19 cellular contexts compared by ENCODE assay signal in the genomic region with DNA sequence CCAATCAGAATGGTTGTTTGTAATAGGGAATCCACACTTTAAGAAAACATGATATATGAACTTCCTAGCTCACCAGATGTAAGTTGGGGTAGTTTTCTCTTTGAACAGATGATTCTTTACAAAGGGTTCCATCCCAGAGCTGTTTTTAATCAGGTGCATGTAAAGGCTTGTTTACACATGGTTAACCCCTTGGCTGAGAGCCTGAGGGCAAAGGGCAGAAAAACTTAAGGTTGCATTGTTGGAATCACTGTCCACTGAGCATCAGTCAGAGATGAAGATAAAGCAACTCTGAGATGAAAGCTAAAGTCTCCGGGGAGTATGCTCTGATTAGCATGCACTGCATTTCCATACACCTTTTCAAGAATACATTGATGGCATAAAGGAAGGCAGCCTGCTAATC.
DNase-seq lines count a peak whose midpoint lies in the region; TF ChIP-seq lines count a peak whose summit lies in the region.
"Had no signal": no experiment of that assay in that cellular context is flagged by ENCODE, and none has a peak within 500 bp of the region (broad histone marks: within the 10 kb centered on the region; RNA-seq: fewer than 3 reads in every experiment).

No MANE protein-coding gene starts in this region.

- intact Hi-C loops in esophagus muscularis mucosa (cut with DNase I) = no loop called here

- TF ChIP-seq EP300 in esophagus muscularis mucosa (IDR thresholded peaks at IDR 0.05) = no peak

- in situ Hi-C loops in Caki2 (cut with HindIII; ENCODE audit: low pct_unique_long_range_greater_than_20kb, low sequenced_read_pairs) = no loop called here

- no peaks in the 10 kb centered on the region for H3K36me3 ChIP-seq in liver (ENCODE audit: control insufficient read depth in 4 of 4, insufficient read depth in 3 of 4, low read depth in 1 of 4, low read length in 3 of 4)
- no peaks in the 10 kb centered on the region for H3K36me3 ChIP-seq in esophagus muscularis mucosa
- H3K36me3 ChIP-seq: BE2C; BLaER1 treated with 17β-estradiol and CSF1 and Interleukin-3, amounts not matched to agents 10 nM and 100 nM; HAP-1 had no signal

- no peaks in the 10 kb centered on the region for H3K9me3 ChIP-seq in liver (ENCODE audit: control insufficient read depth in 4 of 4, low read length in 3 of 4)
- H3K9me3 ChIP-seq in esophagus muscularis mucosa = no peaks in the 10 kb centered on the region
- H3K9me3 ChIP-seq: A549; BE2C; BLaER1 treated with 17β-estradiol and CSF1 and Interleukin-3, amounts not matched to agents 10 nM and 100 nM; HAP-1 had no signal

- H3K4me3 ChIP-seq in liver (ENCODE audit: low read depth in 1 of 3, low read length in 3 of 3) = no peak overlapping the region
- H3K4me3 ChIP-seq in esophagus muscularis mucosa = no peak overlapping the region
- H3K4me3 ChIP-seq: A549; BLaER1 treated with 17β-estradiol and CSF1 and Interleukin-3, amounts not matched to agents 10 nM and 100 nM; HAP-1 had no signal

- H3K27ac ChIP-seq in liver (ENCODE audit: low read depth in 1 of 2, low read length in 2 of 2) = no peak overlapping the region
- H3K27ac ChIP-seq in esophagus muscularis mucosa (replicated peaks in 1 of 4) = no peak overlapping the region
- H3K27ac ChIP-seq: A549; BLaER1 treated with 17β-estradiol and CSF1 and Interleukin-3, amounts not matched to agents 10 nM and 100 nM had no signal

- 24% methylated on average over 1 of the region's 1 CpG for WGBS in liver
- WGBS in esophagus muscularis mucosa = 69% methylated on average over 1 of the region's 1 CpG

- TF ChIP-seq RAD21 in liver (IDR thresholded peaks at IDR 0.05) = no peak

- H3K4me1 ChIP-seq in liver (ENCODE audit: control insufficient read depth in 4 of 4, insufficient read depth in 4 of 4, low read length in 3 of 4) = no peaks in the 10 kb centered on the region
- H3K4me1 ChIP-seq in esophagus muscularis mucosa = no peaks in the 10 kb centered on the region
- H3K4me1 ChIP-seq: A549; BE2C; BLaER1 treated with 17β-estradiol and CSF1 and Interleukin-3, amounts not matched to agents 10 nM and 100 nM; HAP-1 had no signal

- H3K27me3 ChIP-seq in liver (ENCODE audit: control insufficient read depth in 4 of 4, insufficient read depth in 4 of 4, low read length in 3 of 4) (no peaks in the 10 kb centered on the region), esophagus muscularis mucosa (no peaks in the 10 kb centered on the region)
- H3K27me3 ChIP-seq: BE2C; BLaER1 treated with 17β-estradiol and CSF1 and Interleukin-3, amounts not matched to agents 10 nM and 100 nM had no signal

- TF ChIP-seq CTCF in liver (IDR thresholded peaks at IDR 0.05; ENCODE audit: low read depth, low read length, missing input control) (no peak), esophagus muscularis mucosa (IDR thresholded peaks at IDR 0.05) (no peak)

- DNase-seq in Caki2 (ENCODE audit: low read depth) (peak; percentile 5), kidney tubule cell (ENCODE audit: low spot score) (peak; percentile 23), esophagus muscularis mucosa (ENCODE audit: extremely low spot score) (no peak), amniotic stem cell (lab: John Stamatoyannopoulos, UW) (no peak), NCI-H2227 treated with DMSO at 0.1 percent for 48 hours (lab: John Stamatoyannopoulos, UW) (no peak)
- DNase-seq: 8988T; ACHN; AML-193; BE2C; CD4-positive, alpha-beta T cell; CD8-positive, alpha-beta memory T cell; DMS153; DND-41; GOT3; HFFc6 had no signal

- no peak overlapping the region for H3K9ac ChIP-seq in liver (ENCODE audit: low read depth in 1 of 2, low read length in 2 of 2)
- H3K9ac ChIP-seq: BLaER1 treated with 17β-estradiol and CSF1 and Interleukin-3, amounts not matched to agents 10 nM and 100 nM had no signal

- TF ChIP-seq POLR2A in esophagus muscularis mucosa (IDR thresholded peaks at IDR 0.05; ENCODE audit: low read depth) = no peak

TF ChIP-seq in liver, 16 proteins besides CTCF, POLR2A, EP300 and RAD21:
- TF ChIP-seq, protein P1, sequence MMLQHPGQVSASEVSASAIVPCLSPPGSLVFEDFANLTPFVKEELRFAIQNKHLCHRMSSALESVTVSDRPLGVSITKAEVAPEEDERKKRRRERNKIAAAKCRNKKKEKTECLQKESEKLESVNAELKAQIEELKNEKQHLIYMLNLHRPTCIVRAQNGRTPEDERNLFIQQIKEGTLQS (IDR thresholded peaks at IDR 0.05) = no peak
- TF ChIP-seq, protein P2, sequence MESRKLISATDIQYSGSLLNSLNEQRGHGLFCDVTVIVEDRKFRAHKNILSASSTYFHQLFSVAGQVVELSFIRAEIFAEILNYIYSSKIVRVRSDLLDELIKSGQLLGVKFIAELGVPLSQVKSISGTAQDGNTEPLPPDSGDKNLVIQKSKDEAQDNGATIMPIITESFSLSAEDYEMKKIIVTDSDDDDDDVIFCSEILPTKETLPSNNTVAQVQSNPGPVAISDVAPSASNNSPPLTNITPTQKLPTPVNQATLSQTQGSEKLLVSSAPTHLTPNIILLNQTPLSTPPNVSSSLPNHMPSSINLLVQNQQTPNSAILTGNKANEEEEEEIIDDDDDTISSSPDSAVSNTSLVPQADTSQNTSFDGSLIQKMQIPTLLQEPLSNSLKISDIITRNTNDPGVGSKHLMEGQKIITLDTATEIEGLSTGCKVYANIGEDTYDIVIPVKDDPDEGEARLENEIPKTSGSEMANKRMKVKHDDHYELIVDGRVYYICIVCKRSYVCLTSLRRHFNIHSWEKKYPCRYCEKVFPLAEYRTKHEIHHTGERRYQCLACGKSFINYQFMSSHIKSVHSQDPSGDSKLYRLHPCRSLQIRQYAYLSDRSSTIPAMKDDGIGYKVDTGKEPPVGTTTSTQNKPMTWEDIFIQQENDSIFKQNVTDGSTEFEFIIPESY (IDR thresholded peaks at IDR 0.05) = no peak
- TF ChIP-seq, protein P3, sequence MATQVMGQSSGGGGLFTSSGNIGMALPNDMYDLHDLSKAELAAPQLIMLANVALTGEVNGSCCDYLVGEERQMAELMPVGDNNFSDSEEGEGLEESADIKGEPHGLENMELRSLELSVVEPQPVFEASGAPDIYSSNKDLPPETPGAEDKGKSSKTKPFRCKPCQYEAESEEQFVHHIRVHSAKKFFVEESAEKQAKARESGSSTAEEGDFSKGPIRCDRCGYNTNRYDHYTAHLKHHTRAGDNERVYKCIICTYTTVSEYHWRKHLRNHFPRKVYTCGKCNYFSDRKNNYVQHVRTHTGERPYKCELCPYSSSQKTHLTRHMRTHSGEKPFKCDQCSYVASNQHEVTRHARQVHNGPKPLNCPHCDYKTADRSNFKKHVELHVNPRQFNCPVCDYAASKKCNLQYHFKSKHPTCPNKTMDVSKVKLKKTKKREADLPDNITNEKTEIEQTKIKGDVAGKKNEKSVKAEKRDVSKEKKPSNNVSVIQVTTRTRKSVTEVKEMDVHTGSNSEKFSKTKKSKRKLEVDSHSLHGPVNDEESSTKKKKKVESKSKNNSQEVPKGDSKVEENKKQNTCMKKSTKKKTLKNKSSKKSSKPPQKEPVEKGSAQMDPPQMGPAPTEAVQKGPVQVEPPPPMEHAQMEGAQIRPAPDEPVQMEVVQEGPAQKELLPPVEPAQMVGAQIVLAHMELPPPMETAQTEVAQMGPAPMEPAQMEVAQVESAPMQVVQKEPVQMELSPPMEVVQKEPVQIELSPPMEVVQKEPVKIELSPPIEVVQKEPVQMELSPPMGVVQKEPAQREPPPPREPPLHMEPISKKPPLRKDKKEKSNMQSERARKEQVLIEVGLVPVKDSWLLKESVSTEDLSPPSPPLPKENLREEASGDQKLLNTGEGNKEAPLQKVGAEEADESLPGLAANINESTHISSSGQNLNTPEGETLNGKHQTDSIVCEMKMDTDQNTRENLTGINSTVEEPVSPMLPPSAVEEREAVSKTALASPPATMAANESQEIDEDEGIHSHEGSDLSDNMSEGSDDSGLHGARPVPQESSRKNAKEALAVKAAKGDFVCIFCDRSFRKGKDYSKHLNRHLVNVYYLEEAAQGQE (IDR thresholded peaks at IDR 0.05) = no peak
- TF ChIP-seq GABPA (IDR thresholded peaks at IDR 0.05 in 1 of 2, conservative IDR thresholded peaks at IDR 0.05 in 1 of 2) = no peak
- peak; percentile 32 for TF ChIP-seq HNF4G (IDR thresholded peaks at IDR 0.05)
- no peak for TF ChIP-seq EGR1 (IDR thresholded peaks at IDR 0.05; ENCODE audit: low read depth in 2 of 2)
- no peak for TF ChIP-seq JUND (IDR thresholded peaks at IDR 0.05)
- no peak for TF ChIP-seq RXRA (IDR thresholded peaks at IDR 0.05)
- TF ChIP-seq FOXA1 (IDR thresholded peaks at IDR 0.05) = no peak
- no peak for TF ChIP-seq YY1 (IDR thresholded peaks at IDR 0.05)
- no peak for TF ChIP-seq TAF1 (conservative IDR thresholded peaks at IDR 0.05)
- TF ChIP-seq SP1 (IDR thresholded peaks at IDR 0.05) = no peak
- TF ChIP-seq NR2F2 (IDR thresholded peaks at IDR 0.05) = no peak
- TF ChIP-seq HNF4A (conservative IDR thresholded peaks at IDR 0.05) = peak; percentile 28 to 70
TF ChIP-seq in liver: peak in this region for 2.

Comparison
In these comparisons a context has a peak if more than half of its experiments do, and no peak if none do; other contexts are left out.
1. DNase-seq: peak in Caki2 (single experiment) and kidney tubule cell (single experiment); none in esophagus muscularis mucosa (single experiment), amniotic stem cell (single experiment) and NCI-H2227 treated with DMSO at 0.1 percent for 48 hours (single experiment).